1 cellular context compared by ENCODE assay signal in the genomic region with DNA sequence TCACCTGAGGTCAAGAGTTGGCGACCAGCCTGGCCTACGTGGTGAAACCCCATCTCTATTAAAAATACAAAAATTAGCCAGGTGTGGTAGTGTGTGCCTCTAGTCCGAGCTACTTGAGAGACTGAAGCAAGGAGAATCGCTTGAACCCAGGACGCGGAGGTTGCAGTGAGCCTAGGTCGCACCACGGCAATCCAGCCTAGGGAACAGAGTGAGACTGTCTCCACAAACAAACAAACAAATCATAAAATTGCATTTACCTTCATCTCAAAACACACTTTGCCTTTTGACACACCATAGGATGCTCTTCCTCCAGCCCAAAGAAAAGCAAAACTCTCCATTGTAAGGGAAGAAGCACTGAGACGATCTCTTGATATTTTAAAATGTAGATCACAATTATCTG.
A peak's percentile ranks its signal among the peaks of the same experiment; 100 is the strongest.
TF ChIP-seq lines count a peak whose summit lies in the region.

No MANE protein-coding gene starts in this region.

TF ChIP-seq in HepG2, 621 proteins besides CTCF, POLR2A, EP300 and RAD21:
- TF ChIP-seq ERF (CRISPR knock-in tag; IDR thresholded peaks at IDR 0.05) (no peak), HDAC1 (CRISPR knock-in tag; IDR thresholded peaks at IDR 0.05) (0 out of 2 replicates have a peak, but pooled peaks have one; percentile 25), RBFOX2 (IDR thresholded peaks at IDR 0.05; ENCODE audit: low read depth, low read length) (peak; percentile 59; the same call in 1 of the 2 replicates)
